ENCODE assay signal across 16 cellular contexts in genomic region chr3:49057268-49057667, GRCh38. TPM values are rescaled to one million over a fixed set of nuclear protein-coding genes. Genes with fewer than 3 reads are reported as not detected.
A peak's percentile ranks its signal among the peaks of the same experiment; 100 is the strongest.
DNase-seq lines count a peak whose midpoint lies in the region; ATAC-seq, FAIRE-seq and TF ChIP-seq lines count a peak whose summit lies in the region.
"Had no signal": no experiment of that assay in that cellular context is flagged by ENCODE, and none has a peak within 500 bp of the region (broad histone marks: within the 10 kb centered on the region; RNA-seq: fewer than 3 reads in every experiment).

No MANE protein-coding gene starts in this region.

- POLR2A ChIA-PET in MCF 10A (lab: Yijun Ruan, JAX): interaction anchor here (1.0 kb wide), 1 partner anchor 26 kb away, joined by 4 read pairs; no protein-coding TSS in a partner anchor
- POLR2A ChIA-PET in GM12878 (lab: Charles Lee): no interaction called here
- POLR2A ChIA-PET in endothelial cell of umbilical vein (lab: Charles Lee): no interaction called here

- no peak for FAIRE-seq in GM12878 (lab: Jason Lieb, UNC)
- FAIRE-seq in endothelial cell of umbilical vein (lab: Jason Lieb, UNC): no peak
- FAIRE-seq: GM18507 had no signal

- no peaks in the 10 kb centered on the region for H3K9me3 Mint-ChIP-seq in MCF 10A (ENCODE audit: unreplicated experiment)
- H3K9me3 Mint-ChIP-seq: CD4-positive, CD25-positive, alpha-beta regulatory T cell; GM23338; IgD-negative memory B cell had no signal

- TF ChIP-seq EP300 in GM12878 (IDR thresholded peaks at IDR 0.05; ENCODE audit: borderline replicate concordance in 1 of 2, control insufficient read depth in 1 of 2, low read depth in 2 of 2, low read length in 2 of 2): no peak

- H3K4me2 ChIP-seq in mammary epithelial cell (ENCODE audit: insufficient read depth, low read depth, low read length): no peak overlapping the region
- H3K4me2 ChIP-seq in GM12878 (ENCODE audit: control insufficient read depth, insufficient read depth): no peak overlapping the region
- H3K4me2 ChIP-seq in endothelial cell of umbilical vein (ENCODE audit: insufficient read depth, low read length): no peak overlapping the region
- H3K4me2 ChIP-seq: BLaER1, GM23338 had no signal

- H2AFZ ChIP-seq in mammary epithelial cell (ENCODE audit: low read depth, low read length): no peak overlapping the region
- H2AFZ ChIP-seq in GM12878 (ENCODE audit: control insufficient read depth, low read depth, low read length): no peak overlapping the region
- no peak overlapping the region for H2AFZ ChIP-seq in endothelial cell of umbilical vein (ENCODE audit: low read depth, low read length)
- H2AFZ ChIP-seq: GM23338 had no signal

- H3K27me3 Mint-ChIP-seq in MCF 10A (ENCODE audit: insufficient read depth, unreplicated experiment): no peaks in the 10 kb centered on the region
- H3K27me3 Mint-ChIP-seq: CD4-positive, CD25-positive, alpha-beta regulatory T cell; IgD-negative memory B cell had no signal

- WGBS in mammary epithelial cell (ENCODE audit: low coverage, missing lambda C conversion rate): 100% methylated on average over 8 of the region's 10 CpGs
- WGBS in GM12878 (ENCODE audit: insufficient coverage, insufficient replicate concordance, low lambda C conversion rate, missing lambda C conversion rate): 97% methylated on average over 10 of the region's 10 CpGs

- RAD21 ChIA-PET in GM12878 (lab: Charles Lee; ENCODE audit: unreplicated experiment): no interaction called here

- H3K9me3 ChIP-seq in mammary epithelial cell (replicated peaks; ENCODE audit: insufficient read depth, low read length) (no peaks in the 10 kb centered on the region), GM12878 (replicated peaks; ENCODE audit: control insufficient read depth, insufficient read depth, low read length) (no peaks in the 10 kb centered on the region), endothelial cell of umbilical vein (replicated peaks; ENCODE audit: control insufficient read depth, insufficient read depth, low read length) (no peaks in the 10 kb centered on the region), subcutaneous abdominal adipose tissue (ENCODE audit: control insufficient read depth in 5 of 5, low read length in 5 of 5) (no peaks in the 10 kb centered on the region)
- H3K9me3 ChIP-seq: BLaER1 had no signal

- no peak overlapping the region for H3K27ac Mint-ChIP-seq in MCF 10A (ENCODE audit: low read depth, unreplicated experiment)
- H3K27ac Mint-ChIP-seq: GM23338 had no signal

- SMC1A ChIA-PET in GM12878 (lab: Charles Lee; ENCODE audit: uncharacterized antibody, unreplicated experiment): no interaction called here

- no peak for ATAC-seq in GM12878
- no peak for ATAC-seq in HG02623 (IDR thresholded peaks at IDR 0.05; ENCODE audit: unreplicated experiment)
- ATAC-seq: GM23338 had no signal

- dilution Hi-C loops in mammary epithelial cell (cut with HindIII; ENCODE audit: low sequenced_read_pairs): no loop called here
- dilution Hi-C loops in endothelial cell of umbilical vein (cut with MboI; ENCODE audit: extremely low pct_ligation_motif_present, low sequenced_read_pairs): no loop called here

- H3K27me3 ChIP-seq in mammary epithelial cell (ENCODE audit: insufficient read depth, low read length) (no peaks in the 10 kb centered on the region), GM12878 (replicated peaks in 1 of 2; ENCODE audit: control insufficient read depth in 2 of 2, insufficient read depth in 2 of 2, low read length in 1 of 2) (no peaks in the 10 kb centered on the region), endothelial cell of umbilical vein (ENCODE audit: control insufficient read depth in 2 of 2, insufficient read depth in 2 of 2, low read length in 2 of 2) (no peaks in the 10 kb centered on the region), subcutaneous abdominal adipose tissue (ENCODE audit: control insufficient read depth in 5 of 5, insufficient read depth in 4 of 5, low read length in 5 of 5) (no peaks in the 10 kb centered on the region)
- H3K27me3 ChIP-seq: BLaER1 had no signal

- no peak overlapping the region for H3K4me3 Mint-ChIP-seq in MCF 10A (ENCODE audit: unreplicated experiment)
- H3K4me3 Mint-ChIP-seq: CD4-positive, CD25-positive, alpha-beta regulatory T cell; GM23338 had no signal

- H3K9me1 ChIP-seq in endothelial cell of umbilical vein (replicated peaks; ENCODE audit: control insufficient read depth, extremely low read depth, insufficient read depth, low read length): no peaks in the 10 kb centered on the region

- in situ Hi-C loops in mammary epithelial cell (cut with MboI; ENCODE audit: low sequenced_read_pairs in 2 of 2) (no loop called here), GM12878 (cut with MboI) (no loop called here)

- H3K79me2 ChIP-seq in mammary epithelial cell (ENCODE audit: insufficient read depth, low read length) (peaks cover 40% of the 10 kb centered on the region), GM12878 (ENCODE audit: control insufficient read depth, insufficient read depth, low read length) (no peaks in the 10 kb centered on the region), endothelial cell of umbilical vein (ENCODE audit: control insufficient read depth, insufficient read depth, low read length) (peaks cover 9% of the 10 kb centered on the region)

- H3K27ac ChIP-seq in mammary epithelial cell (ENCODE audit: insufficient read depth, low read depth, low read length) (no peak overlapping the region), GM12878 (ENCODE audit: control insufficient read depth, insufficient read depth) (no peak overlapping the region), endothelial cell of umbilical vein (ENCODE audit: insufficient read depth, low read depth, low read length) (no peak overlapping the region), subcutaneous abdominal adipose tissue (ENCODE audit: low read depth, low read length) (peak overlapping the region; percentile 11)
- H3K27ac ChIP-seq: 22Rv1, BLaER1 had no signal

- TF ChIP-seq POLR2A in GM12878 (IDR thresholded peaks at IDR 0.05; ENCODE audit: low read depth, low read length) (peak; percentile 52), endothelial cell of umbilical vein (IDR thresholded peaks at IDR 0.05; ENCODE audit: low read depth, low read length) (no peak)

- H3K4me1 ChIP-seq in mammary epithelial cell (ENCODE audit: insufficient read depth, low read length) (no peaks in the 10 kb centered on the region), GM12878 (ENCODE audit: control insufficient read depth, insufficient read depth, low read length) (no peaks in the 10 kb centered on the region), endothelial cell of umbilical vein (ENCODE audit: control insufficient read depth, extremely low read depth, insufficient read depth, low read length) (no peaks in the 10 kb centered on the region), subcutaneous abdominal adipose tissue (ENCODE audit: control insufficient read depth in 5 of 5, insufficient read depth in 5 of 5, low read length in 5 of 5) (peaks cover 2 to 26% (median 20%) of the 10 kb centered on the region in 5 donors)
- H3K4me1 ChIP-seq: BLaER1 had no signal

- peaks cover 5% of the 10 kb centered on the region for H3K4me1 Mint-ChIP-seq in MCF 10A (ENCODE audit: insufficient read depth, unreplicated experiment)
- H3K4me1 Mint-ChIP-seq: GM23338 had no signal

- TSS peak; percentile 34 for BruUV-seq in mammary epithelial cell (replicated peaks; lab: Mats Ljungman, UMichigan)
- BruUV-seq in MCF 10A (replicated peaks; lab: Mats Ljungman, UMichigan): no TSS peak
- TSS peak; percentile 42 for BruUV-seq in GM12878 (replicated peaks; lab: Mats Ljungman, UMichigan)
- TSS peak; percentile 57 for BruUV-seq in endothelial cell of umbilical vein (replicated peaks; lab: Mats Ljungman, UMichigan)

- DNase-seq in mammary epithelial cell: no peak
- DNase-seq in MCF 10A (ENCODE audit: unreplicated experiment): no peak
- no peak for DNase-seq in GM12878 (ENCODE audit: low read depth, low spot score)
- no peak for DNase-seq in endothelial cell of umbilical vein (ENCODE audit: low read depth, low spot score)
- no peak for DNase-seq in NCI-H2029 treated with DMSO at 0.1 percent for 48 hours (lab: John Stamatoyannopoulos, UW)
- DNase-seq in A172 (ENCODE audit: low spot score): no peak
- DNase-seq: AML-193; CD4-positive, CD25-positive, alpha-beta regulatory T cell; H7 had no signal

- H3K9ac ChIP-seq in mammary epithelial cell (ENCODE audit: insufficient read depth, low read length) (no peak overlapping the region), GM12878 (ENCODE audit: control insufficient read depth, insufficient read depth, low read length) (no peak overlapping the region), endothelial cell of umbilical vein (replicated peaks; ENCODE audit: extremely low read depth, insufficient read depth, low read length) (no peak overlapping the region), subcutaneous abdominal adipose tissue (ENCODE audit: low read length in 5 of 5) (no peak overlapping the region)
- H3K9ac ChIP-seq: BLaER1 had no signal

- H3K36me3 ChIP-seq in mammary epithelial cell (ENCODE audit: insufficient read depth, low read length) (peaks cover 20% of the 10 kb centered on the region), GM12878 (ENCODE audit: control insufficient read depth in 2 of 2, insufficient read depth in 2 of 2, low read length in 1 of 2) (peaks cover 14 to 26% of the 10 kb centered on the region in 2 experiments), endothelial cell of umbilical vein (ENCODE audit: control insufficient read depth in 2 of 2, extremely low read depth in 1 of 2, insufficient read depth in 2 of 2, low read length in 2 of 2) (peaks cover 14 to 25% of the 10 kb centered on the region in 2 experiments), subcutaneous abdominal adipose tissue (ENCODE audit: control insufficient read depth in 5 of 5, insufficient read depth in 5 of 5, low read length in 5 of 5) (peaks cover 7 to 62% (median 44%) of the 10 kb centered on the region in 5 donors)

- intact Hi-C loops in mammary epithelial cell (cut with micrococcal nuclease): no loop called here
- intact Hi-C loops in MCF 10A (cut with micrococcal nuclease): no loop called here
- intact Hi-C loops in GM12878 (cut with micrococcal nuclease; ENCODE audit: unreplicated experiment): no loop called here
- intact Hi-C loops in endothelial cell of umbilical vein (cut with micrococcal nuclease): no loop called here

- no peak for TF ChIP-seq CTCF in mammary epithelial cell (conservative IDR thresholded peaks at IDR 0.05 in 1 of 2, IDR thresholded peaks at IDR 0.05 in 1 of 2; ENCODE audit: extremely low read depth in 1 of 2, insufficient read depth in 1 of 2, low read depth in 1 of 2, low read length in 2 of 2)
- no peak for TF ChIP-seq CTCF in MCF 10A (IDR thresholded peaks at IDR 0.05; ENCODE audit: unreplicated experiment)
- no peak for TF ChIP-seq CTCF in GM12878 (IDR thresholded peaks at IDR 0.05 in 2 of 3, conservative IDR thresholded peaks at IDR 0.05 in 1 of 3; ENCODE audit: control insufficient read depth in 2 of 3, extremely low read depth in 1 of 3, insufficient read depth in 1 of 3, low read depth in 3 of 3, low read length in 3 of 3)
- TF ChIP-seq CTCF in endothelial cell of umbilical vein (IDR thresholded peaks at IDR 0.05; ENCODE audit: extremely low read depth in 1 of 2, insufficient read depth in 1 of 2, low read depth in 1 of 2, low read length in 2 of 2): no peak

- H3K36me3 Mint-ChIP-seq in MCF 10A (ENCODE audit: insufficient read depth, unreplicated experiment): peaks cover 85% of the 10 kb centered on the region
- H3K36me3 Mint-ChIP-seq: IgD-negative memory B cell had no signal

- CTCF ChIA-PET in mammary epithelial cell (lab: Charles Lee; ENCODE audit: low non-redundant PET): no interaction called here
- CTCF ChIA-PET in MCF 10A (lab: Yijun Ruan, JAX): no interaction called here
- CTCF ChIA-PET in GM12878 (lab: Yijun Ruan, JAX): no interaction called here
- CTCF ChIA-PET in endothelial cell of umbilical vein (lab: Charles Lee): no interaction called here

- H4K20me1 ChIP-seq in mammary epithelial cell (ENCODE audit: insufficient read depth, low read length) (no peaks in the 10 kb centered on the region), GM12878 (ENCODE audit: control insufficient read depth, insufficient read depth) (no peaks in the 10 kb centered on the region), endothelial cell of umbilical vein (replicated peaks; ENCODE audit: control insufficient read depth, extremely low read depth, insufficient read depth, low read length) (no peaks in the 10 kb centered on the region)

- no peak for TF ChIP-seq RAD21 in GM12878 (IDR thresholded peaks at IDR 0.05; ENCODE audit: insufficient read depth, low read depth, low read length)

- H3K4me3 ChIP-seq in mammary epithelial cell (replicated peaks in 1 of 3; ENCODE audit: insufficient read depth in 1 of 3, low read depth in 2 of 3, low read length in 3 of 3) (no peak overlapping the region), GM12878 (no peak overlapping the region), endothelial cell of umbilical vein (replicated peaks in 1 of 3; ENCODE audit: insufficient read depth in 1 of 3, low read depth in 1 of 3, low read length in 3 of 3) (no peak overlapping the region), subcutaneous abdominal adipose tissue (ENCODE audit: low read depth in 1 of 5, low read length in 5 of 5) (no peak overlapping the region)
- H3K4me3 ChIP-seq: BLaER1, GM23338 had no signal

RNA-seq across cellular contexts. Expression of gene IMPDH2, which starts 28.1 kb away (rescaled TPM):
- total RNA-seq in mammary epithelial cell (100 to 1,000 TPM; 204 to 205 TPM), MCF 10A (2022) (317 and 476 TPM in 2 replicates), GM12878 (2014; rRNA removed) (372 and 393 TPM in 2 replicates), GM12878 (2014; rRNA removed; fragmentation: Illumina TruSeq; extraction: Trizol) (334 and 349 TPM in 2 replicates), GM12878 (2021) (308 and 317 TPM in 2 replicates), endothelial cell of umbilical vein (189 and 195 TPM in 2 replicates)
- polyA plus RNA-seq in mammary epithelial cell (235 TPM), GM12878 (2011; rRNA removed) (152 and 190 TPM in 2 replicates), GM12878 (2014; fragmentation: Illumina TruSeq; extraction: Trizol) (293 and 341 TPM in 2 replicates), GM12878 (2014; fragmentation: Nextera tagmentation; extraction: Ambion mirVana) (100 to 1,000 TPM; 386 to 424 TPM), GM12878 (2014; rRNA removed) (354 and 382 TPM in 2 replicates), GM12878 (2016; fragmentation: Nextera tagmentation; extraction: Ambion mirVana) (100 to 1,000 TPM; 229 to 255 TPM), endothelial cell of umbilical vein (134 and 167 TPM in 2 replicates)
- polyA minus RNA-seq in mammary epithelial cell (360 TPM), endothelial cell of umbilical vein (350 and 383 TPM in 2 replicates)
- total RNA-seq in GM12878 (2013; cell fraction: nucleolus; rRNA removed): 55.4 and 63.7 TPM in 2 replicates
- polyA plus RNA-seq in GM12878 (2011; ENCODE audit: low read depth): 134 TPM
- 208 and 253 TPM in 2 replicates for polyA plus RNA-seq in GM12878 (2011; cell fraction: cytosol; rRNA removed)
- 262 and 292 TPM in 2 replicates for polyA plus RNA-seq in GM12878 (2011; cell fraction: nucleus; rRNA removed)
- polyA plus RNA-seq in GM12878 (2012): 207 and 239 TPM in 2 replicates
- polyA minus RNA-seq in GM12878 (2011; rRNA and poly(A)+ RNA removed): 372 and 405 TPM in 2 replicates
- 143 and 161 TPM in 2 replicates for polyA minus RNA-seq in GM12878 (2011; cell fraction: cytosol; rRNA and poly(A)+ RNA removed)
- polyA minus RNA-seq in GM12878 (2011; cell fraction: nucleus; rRNA and poly(A)+ RNA removed): 90.9 and 128 TPM in 2 replicates
- 202 and 221 TPM in 2 replicates for polyA plus RNA-seq in endothelial cell of umbilical vein (2011; cell fraction: cytosol; rRNA removed)
- 255 and 269 TPM in 2 replicates for polyA plus RNA-seq in endothelial cell of umbilical vein (2011; cell fraction: nucleus; rRNA removed)
- 194 and 239 TPM in 2 replicates for polyA plus RNA-seq in endothelial cell of umbilical vein (2012)
- 325 TPM for polyA minus RNA-seq in endothelial cell of umbilical vein (2011; cell fraction: cytosol; rRNA and poly(A)+ RNA removed)
- 82.4 and 114 TPM in 2 replicates for polyA minus RNA-seq in endothelial cell of umbilical vein (2011; cell fraction: nucleus; rRNA and poly(A)+ RNA removed)
- total RNA-seq in A172 (2014; rRNA removed; shearing (Covaris generic)): 218 and 219 TPM in 2 replicates

RNA-seq across cellular contexts. Expression of gene NDUFAF3, which starts 35.3 kb away (rescaled TPM):
- total RNA-seq in mammary epithelial cell (10 to 100 TPM; 27.0 to 83.6 TPM), MCF 10A (2022) (77.8 and 86.5 TPM in 2 replicates), GM12878 (2014; rRNA removed) (133 and 136 TPM in 2 replicates), GM12878 (2014; rRNA removed; fragmentation: Illumina TruSeq; extraction: Trizol) (34.1 and 37.1 TPM in 2 replicates), GM12878 (2021) (83.5 and 87.4 TPM in 2 replicates), endothelial cell of umbilical vein (74.5 and 91.1 TPM in 2 replicates)
- polyA plus RNA-seq in mammary epithelial cell (73.1 TPM), GM12878 (2011; rRNA removed) (15.4 and 25.4 TPM in 2 replicates), GM12878 (2014; fragmentation: Illumina TruSeq; extraction: Trizol) (13.3 and 40.4 TPM in 2 replicates), GM12878 (2014; fragmentation: Nextera tagmentation; extraction: Ambion mirVana) (10 to 100 TPM; 31.3 to 40.2 TPM), GM12878 (2014; rRNA removed) (103 and 121 TPM in 2 replicates), GM12878 (2016; fragmentation: Nextera tagmentation; extraction: Ambion mirVana) (100 to 1,000 TPM; 217 to 228 TPM), endothelial cell of umbilical vein (91.4 and 140 TPM in 2 replicates)
- polyA minus RNA-seq in mammary epithelial cell (41.2 TPM), endothelial cell of umbilical vein (54.4 and 55.5 TPM in 2 replicates)
- total RNA-seq in GM12878 (2013; cell fraction: nucleolus; rRNA removed): 33.2 and 42.5 TPM in 2 replicates
- polyA plus RNA-seq in GM12878 (2011; ENCODE audit: low read depth): 16.8 TPM
- 35.8 and 53.0 TPM in 2 replicates for polyA plus RNA-seq in GM12878 (2011; cell fraction: cytosol; rRNA removed)
- polyA plus RNA-seq in GM12878 (2011; cell fraction: nucleus; rRNA removed): 32.3 and 42.2 TPM in 2 replicates
- polyA plus RNA-seq in GM12878 (2012): 65.0 and 79.2 TPM in 2 replicates
- 16.4 and 40.1 TPM in 2 replicates for polyA minus RNA-seq in GM12878 (2011; rRNA and poly(A)+ RNA removed)
- polyA minus RNA-seq in GM12878 (2011; cell fraction: cytosol; rRNA and poly(A)+ RNA removed): 19.6 and 26.5 TPM in 2 replicates
- 33.2 and 63.3 TPM in 2 replicates for polyA minus RNA-seq in GM12878 (2011; cell fraction: nucleus; rRNA and poly(A)+ RNA removed)
- 67.9 and 83.8 TPM in 2 replicates for polyA plus RNA-seq in endothelial cell of umbilical vein (2011; cell fraction: cytosol; rRNA removed)
- polyA plus RNA-seq in endothelial cell of umbilical vein (2011; cell fraction: nucleus; rRNA removed): 28.7 and 33.7 TPM in 2 replicates
- 74.2 and 75.4 TPM in 2 replicates for polyA plus RNA-seq in endothelial cell of umbilical vein (2012)
- 94.3 TPM for polyA minus RNA-seq in endothelial cell of umbilical vein (2011; cell fraction: cytosol; rRNA and poly(A)+ RNA removed)
- 26.0 and 38.9 TPM in 2 replicates for polyA minus RNA-seq in endothelial cell of umbilical vein (2011; cell fraction: nucleus; rRNA and poly(A)+ RNA removed)
- 96.8 and 112 TPM in 2 replicates for total RNA-seq in A172 (2014; rRNA removed; shearing (Covaris generic))

RNA-seq across cellular contexts. Expression of gene QRICH1, which starts 36.6 kb away (rescaled TPM):
- total RNA-seq in mammary epithelial cell (10 to 100 TPM; 88.7 to 89.7 TPM), MCF 10A (2022) (96.1 and 97.2 TPM in 2 replicates), GM12878 (2014; rRNA removed) (93.8 and 95.7 TPM in 2 replicates), GM12878 (2014; rRNA removed; fragmentation: Illumina TruSeq; extraction: Trizol) (78.1 and 85.6 TPM in 2 replicates), GM12878 (2021) (89.5 and 96.9 TPM in 2 replicates), endothelial cell of umbilical vein (106 and 116 TPM in 2 replicates)
- polyA plus RNA-seq in mammary epithelial cell (72.2 TPM), GM12878 (2011; rRNA removed) (52.1 and 86.8 TPM in 2 replicates), GM12878 (2014; fragmentation: Illumina TruSeq; extraction: Trizol) (84.8 and 356 TPM in 2 replicates), GM12878 (2014; fragmentation: Nextera tagmentation; extraction: Ambion mirVana) (10 to 100 TPM; 22.2 to 23.3 TPM), GM12878 (2014; rRNA removed) (116 and 117 TPM in 2 replicates), GM12878 (2016; fragmentation: Nextera tagmentation; extraction: Ambion mirVana) (10 to 100 TPM; 41.6 to 48.7 TPM), endothelial cell of umbilical vein (89.6 and 89.7 TPM in 2 replicates)
- polyA minus RNA-seq in mammary epithelial cell (248 TPM), endothelial cell of umbilical vein (145 and 152 TPM in 2 replicates)
- 118 and 125 TPM in 2 replicates for total RNA-seq in GM12878 (2013; cell fraction: nucleolus; rRNA removed)
- polyA plus RNA-seq in GM12878 (2011; ENCODE audit: low read depth): 27.6 TPM
- polyA plus RNA-seq in GM12878 (2011; cell fraction: cytosol; rRNA removed): 91.0 and 91.5 TPM in 2 replicates
- 154 and 169 TPM in 2 replicates for polyA plus RNA-seq in GM12878 (2011; cell fraction: nucleus; rRNA removed)
- polyA plus RNA-seq in GM12878 (2012): 39.4 and 46.0 TPM in 2 replicates
- 101 and 137 TPM in 2 replicates for polyA minus RNA-seq in GM12878 (2011; rRNA and poly(A)+ RNA removed)
- polyA minus RNA-seq in GM12878 (2011; cell fraction: cytosol; rRNA and poly(A)+ RNA removed): 69.2 and 88.9 TPM in 2 replicates
- polyA minus RNA-seq in GM12878 (2011; cell fraction: nucleus; rRNA and poly(A)+ RNA removed): 29.7 and 41.9 TPM in 2 replicates
- 67.2 and 68.2 TPM in 2 replicates for polyA plus RNA-seq in endothelial cell of umbilical vein (2011; cell fraction: cytosol; rRNA removed)
- polyA plus RNA-seq in endothelial cell of umbilical vein (2011; cell fraction: nucleus; rRNA removed): 306 and 324 TPM in 2 replicates
- polyA plus RNA-seq in endothelial cell of umbilical vein (2012): 41.5 and 50.0 TPM in 2 replicates
- polyA minus RNA-seq in endothelial cell of umbilical vein (2011; cell fraction: cytosol; rRNA and poly(A)+ RNA removed): 66.4 TPM
- polyA minus RNA-seq in endothelial cell of umbilical vein (2011; cell fraction: nucleus; rRNA and poly(A)+ RNA removed): 67.8 and 109 TPM in 2 replicates
- 79.1 and 82.7 TPM in 2 replicates for total RNA-seq in A172 (2014; rRNA removed; shearing (Covaris generic))

RNA-seq across cellular contexts. Expression of gene DALRD3, which starts 38.9 kb away (rescaled TPM):
- total RNA-seq in mammary epithelial cell (10 to 100 TPM; 20.3 to 27.8 TPM), MCF 10A (2022) (41.8 and 42.7 TPM in 2 replicates), GM12878 (2014; rRNA removed) (28.2 and 30.4 TPM in 2 replicates), GM12878 (2014; rRNA removed; fragmentation: Illumina TruSeq; extraction: Trizol) (12.2 and 14.9 TPM in 2 replicates), GM12878 (2021) (20.5 and 23.7 TPM in 2 replicates), endothelial cell of umbilical vein (20.4 and 22.7 TPM in 2 replicates)
- polyA plus RNA-seq in mammary epithelial cell (48.8 TPM), GM12878 (2011; rRNA removed) (15.6 and 26.3 TPM in 2 replicates), GM12878 (2014; fragmentation: Illumina TruSeq; extraction: Trizol) (13.8 and 15.7 TPM in 2 replicates), GM12878 (2014; fragmentation: Nextera tagmentation; extraction: Ambion mirVana) (10 to 100 TPM; 10.1 to 21.9 TPM), GM12878 (2014; rRNA removed) (23.0 and 27.3 TPM in 2 replicates), GM12878 (2016; fragmentation: Nextera tagmentation; extraction: Ambion mirVana) (10 to 100 TPM; 21.2 to 26.0 TPM), endothelial cell of umbilical vein (60.8 and 66.0 TPM in 2 replicates)
- polyA minus RNA-seq in mammary epithelial cell (170 TPM), endothelial cell of umbilical vein (51.4 and 57.0 TPM in 2 replicates)
- 13.2 and 15.2 TPM in 2 replicates for total RNA-seq in GM12878 (2013; cell fraction: nucleolus; rRNA removed)
- 18.4 TPM for polyA plus RNA-seq in GM12878 (2011; ENCODE audit: low read depth)
- polyA plus RNA-seq in GM12878 (2011; cell fraction: cytosol; rRNA removed): 43.0 and 43.1 TPM in 2 replicates
- 77.6 and 87.5 TPM in 2 replicates for polyA plus RNA-seq in GM12878 (2011; cell fraction: nucleus; rRNA removed)
- 18.4 and 24.7 TPM in 2 replicates for polyA plus RNA-seq in GM12878 (2012)
- 31.2 and 44.4 TPM in 2 replicates for polyA minus RNA-seq in GM12878 (2011; rRNA and poly(A)+ RNA removed)
- polyA minus RNA-seq in GM12878 (2011; cell fraction: cytosol; rRNA and poly(A)+ RNA removed): 11.9 and 12.6 TPM in 2 replicates
- 21.5 and 34.7 TPM in 2 replicates for polyA minus RNA-seq in GM12878 (2011; cell fraction: nucleus; rRNA and poly(A)+ RNA removed)
- 27.6 and 33.5 TPM in 2 replicates for polyA plus RNA-seq in endothelial cell of umbilical vein (2011; cell fraction: cytosol; rRNA removed)
- 94.8 and 97.8 TPM in 2 replicates for polyA plus RNA-seq in endothelial cell of umbilical vein (2011; cell fraction: nucleus; rRNA removed)
- polyA plus RNA-seq in endothelial cell of umbilical vein (2012): 16.1 and 17.5 TPM in 2 replicates
- polyA minus RNA-seq in endothelial cell of umbilical vein (2011; cell fraction: cytosol; rRNA and poly(A)+ RNA removed): 23.5 TPM
- polyA minus RNA-seq in endothelial cell of umbilical vein (2011; cell fraction: nucleus; rRNA and poly(A)+ RNA removed): 14.4 and 17.6 TPM in 2 replicates
- 36.1 and 50.0 TPM in 2 replicates for total RNA-seq in A172 (2014; rRNA removed; shearing (Covaris generic))

RNA-seq across cellular contexts. Expression of gene QARS1, which starts 47.3 kb away (rescaled TPM):
- total RNA-seq in mammary epithelial cell (100 to 1,000 TPM; 228 to 355 TPM), MCF 10A (2022) (114 and 149 TPM in 2 replicates), GM12878 (2014; rRNA removed) (461 and 476 TPM in 2 replicates), GM12878 (2014; rRNA removed; fragmentation: Illumina TruSeq; extraction: Trizol) (199 and 212 TPM in 2 replicates), GM12878 (2021) (369 and 380 TPM in 2 replicates), endothelial cell of umbilical vein (261 and 285 TPM in 2 replicates)
- polyA plus RNA-seq in mammary epithelial cell (203 TPM), GM12878 (2011; rRNA removed) (144 and 309 TPM in 2 replicates), GM12878 (2014; fragmentation: Illumina TruSeq; extraction: Trizol) (249 and 362 TPM in 2 replicates), GM12878 (2014; fragmentation: Nextera tagmentation; extraction: Ambion mirVana) (100 to 1,000 TPM; 229 to 328 TPM), GM12878 (2014; rRNA removed) (385 and 397 TPM in 2 replicates), GM12878 (2016; fragmentation: Nextera tagmentation; extraction: Ambion mirVana) (100 to 1,000 TPM; 168 to 185 TPM), endothelial cell of umbilical vein (434 and 477 TPM in 2 replicates)
- polyA minus RNA-seq in mammary epithelial cell (344 TPM), endothelial cell of umbilical vein (280 and 284 TPM in 2 replicates)
- 216 and 218 TPM in 2 replicates for total RNA-seq in GM12878 (2013; cell fraction: nucleolus; rRNA removed)
- 218 TPM for polyA plus RNA-seq in GM12878 (2011; ENCODE audit: low read depth)
- polyA plus RNA-seq in GM12878 (2011; cell fraction: cytosol; rRNA removed): 527 and 634 TPM in 2 replicates
- polyA plus RNA-seq in GM12878 (2011; cell fraction: nucleus; rRNA removed): 904 and 1,136 TPM in 2 replicates
- 327 and 350 TPM in 2 replicates for polyA plus RNA-seq in GM12878 (2012)
- 263 and 286 TPM in 2 replicates for polyA minus RNA-seq in GM12878 (2011; rRNA and poly(A)+ RNA removed)
- 87.8 and 145 TPM in 2 replicates for polyA minus RNA-seq in GM12878 (2011; cell fraction: cytosol; rRNA and poly(A)+ RNA removed)
- 189 and 310 TPM in 2 replicates for polyA minus RNA-seq in GM12878 (2011; cell fraction: nucleus; rRNA and poly(A)+ RNA removed)
- polyA plus RNA-seq in endothelial cell of umbilical vein (2011; cell fraction: cytosol; rRNA removed): 308 and 315 TPM in 2 replicates
- polyA plus RNA-seq in endothelial cell of umbilical vein (2011; cell fraction: nucleus; rRNA removed): 681 and 803 TPM in 2 replicates
- 288 and 313 TPM in 2 replicates for polyA plus RNA-seq in endothelial cell of umbilical vein (2012)
- polyA minus RNA-seq in endothelial cell of umbilical vein (2011; cell fraction: cytosol; rRNA and poly(A)+ RNA removed): 116 TPM
- polyA minus RNA-seq in endothelial cell of umbilical vein (2011; cell fraction: nucleus; rRNA and poly(A)+ RNA removed): 156 and 170 TPM in 2 replicates
- total RNA-seq in A172 (2014; rRNA removed; shearing (Covaris generic)): 141 and 172 TPM in 2 replicates
